In the genomic region with DNA sequence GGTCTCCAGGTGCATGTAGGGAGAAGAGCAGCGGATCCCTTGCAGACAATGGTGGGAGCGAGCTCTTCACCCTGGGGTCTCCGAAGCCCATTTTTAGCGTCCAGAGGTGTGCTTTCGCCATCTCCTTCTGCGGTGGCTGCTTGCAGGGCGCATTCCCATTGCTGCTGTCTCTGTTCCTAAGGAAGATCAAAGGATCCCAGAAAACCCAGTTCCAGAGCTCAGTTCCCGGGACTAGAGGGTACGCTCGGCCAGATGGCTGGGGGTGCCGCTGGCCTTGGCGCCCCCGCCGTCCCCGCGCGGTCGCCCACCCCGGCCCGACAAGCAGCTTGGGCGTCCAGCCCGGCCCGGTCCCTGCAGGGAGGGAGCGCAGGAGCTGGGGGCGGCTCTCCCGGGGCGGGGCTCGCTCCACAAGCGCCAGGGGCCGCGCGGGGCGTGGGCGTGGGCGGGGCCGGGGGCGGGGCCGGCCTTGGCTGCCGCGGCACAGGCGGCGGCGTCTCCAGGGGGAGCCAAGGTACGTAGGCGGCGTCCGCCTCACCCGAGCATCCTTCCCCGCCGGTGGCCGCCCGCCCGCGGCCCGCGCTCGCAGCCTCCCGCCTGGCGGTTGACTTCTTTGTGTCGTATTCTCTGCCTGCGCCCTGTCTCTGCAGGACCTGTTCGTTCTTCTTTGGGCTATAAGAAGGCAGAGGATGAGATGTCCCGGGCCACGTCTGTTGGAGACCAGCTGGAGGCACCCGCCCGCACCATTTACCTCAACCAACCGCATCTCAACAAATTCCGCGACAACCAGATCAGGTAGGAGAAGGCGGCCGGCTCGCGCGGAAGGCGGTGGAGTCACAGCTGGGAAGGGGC, we compare ENCODE assay signal across 9 cellular contexts.
DNase-seq lines count a peak whose midpoint lies in the region; ATAC-seq and TF ChIP-seq lines count a peak whose summit lies in the region.
"Had no signal": no experiment of that assay in that cellular context is flagged by ENCODE, and none has a peak within 500 bp of the region (broad histone marks: within the 10 kb centered on the region; RNA-seq: fewer than 3 reads in every experiment).

No MANE protein-coding gene starts in this region.

- no peak overlapping the region for H3K27ac Mint-ChIP-seq in type B pancreatic cell

- no peaks in the 10 kb centered on the region for H3K36me3 Mint-ChIP-seq in type B pancreatic cell

- H3K4me2 ChIP-seq in OCI-LY7 (ENCODE audit: low read length): no peak overlapping the region

- DNase-seq in right cardiac atrium: peak in 2 of 3 donors; percentile 15 to 50
- DNase-seq in left ventricle myocardium inferior: no peak
- peak; percentile 41 for DNase-seq in RWPE1 (ENCODE audit: low spot score)
- peak in 41 of 42 donors; percentile 16 to 78 (median 53) for DNase-seq in head of caudate nucleus
- DNase-seq in type B pancreatic cell (ENCODE audit: extremely low spot score, unreplicated experiment): peak; percentile 77
- DNase-seq in OCI-LY7 (ENCODE audit: low spot score): no peak
- DNase-seq in Kasumi-1 (lab: John Stamatoyannopoulos, UW): no peak

- H3K9me3 ChIP-seq in right cardiac atrium (ENCODE audit: control insufficient read depth, low read length): no peaks in the 10 kb centered on the region
- no peaks in the 10 kb centered on the region for H3K9me3 ChIP-seq in left ventricle myocardium inferior (replicated peaks)
- H3K9me3 ChIP-seq in OCI-LY7 (ENCODE audit: low read length): no peaks in the 10 kb centered on the region

- BruUV-seq in OCI-LY7 (replicated peaks; lab: Mats Ljungman, UMichigan): no TSS peak

- no peaks in the 10 kb centered on the region for H3K4me1 Mint-ChIP-seq in type B pancreatic cell (ENCODE audit: unreplicated experiment)

- no peaks in the 10 kb centered on the region for H3K9me2 ChIP-seq in OCI-LY7 (ENCODE audit: insufficient read depth, low read length)

- H3K4me1 ChIP-seq in right cardiac atrium (ENCODE audit: control insufficient read depth, insufficient read depth, low read length): no peaks in the 10 kb centered on the region
- no peaks in the 10 kb centered on the region for H3K4me1 ChIP-seq in left ventricle myocardium inferior
- no peaks in the 10 kb centered on the region for H3K4me1 ChIP-seq in OCI-LY7 (ENCODE audit: insufficient read depth, low read length, poor library complexity, severe bottlenecking)

- no peaks in the 10 kb centered on the region for H3K9me3 Mint-ChIP-seq in type B pancreatic cell

- no peak overlapping the region for H3K4me3 ChIP-seq in right cardiac atrium (ENCODE audit: low read length)
- H3K4me3 ChIP-seq in left ventricle myocardium inferior: no peak overlapping the region
- no peak overlapping the region for H3K4me3 ChIP-seq in OCI-LY7 (ENCODE audit: low read depth, low read length, poor library complexity, severe bottlenecking)

- H3K27ac ChIP-seq in right cardiac atrium (ENCODE audit: low read length) (no peak overlapping the region), left ventricle myocardium inferior (replicated peaks) (no peak overlapping the region), RWPE1 (no peak overlapping the region), OCI-LY7 (ENCODE audit: low read depth, low read length, poor library complexity, severe bottlenecking) (no peak overlapping the region)
- H3K27ac ChIP-seq: epithelial cell of prostate had no signal

- CTCF ChIA-PET in RWPE1 (lab: Yijun Ruan, JAX) (interaction anchor here (0.6 kb wide), 1 partner anchor 760 kb away, joined by 3 read pairs; no protein-coding TSS in a partner anchor), OCI-LY7 (lab: Charles Lee; ENCODE audit: unreplicated experiment) (no interaction called here)

- TF ChIP-seq CTCF in left ventricle myocardium inferior (IDR thresholded peaks at IDR 0.05; ENCODE audit: borderline replicate concordance): no peak
- no peak for TF ChIP-seq CTCF in RWPE1 (conservative IDR thresholded peaks at IDR 0.05; ENCODE audit: low read depth)
- TF ChIP-seq CTCF in type B pancreatic cell (conservative IDR thresholded peaks at IDR 0.05): peak; percentile 35
- no peak for TF ChIP-seq CTCF in OCI-LY7 (conservative IDR thresholded peaks at IDR 0.05; ENCODE audit: low read length)

- H3K27me3 Mint-ChIP-seq in type B pancreatic cell: peaks cover 51% of the 10 kb centered on the region

- 3% methylated on average over 75 of the region's 75 CpGs for WGBS in right cardiac atrium

- ATAC-seq in right cardiac atrium (peak in 1 of 2 donors; percentile 45), GM19351 (IDR thresholded peaks at IDR 0.05; ENCODE audit: unreplicated experiment) (no peak)

- peak overlapping the region; percentile 91 for H3K4me3 Mint-ChIP-seq in type B pancreatic cell

- H3K27me3 ChIP-seq in right cardiac atrium (ENCODE audit: control insufficient read depth, insufficient read depth): peaks cover 3% of the 10 kb centered on the region
- peaks cover 89% of the 10 kb centered on the region for H3K27me3 ChIP-seq in left ventricle myocardium inferior (ENCODE audit: low read depth)

- POLR2A ChIA-PET in RWPE1 (lab: Yijun Ruan, JAX; ENCODE audit: low non-redundant PET): no interaction called here
- POLR2A ChIA-PET in OCI-LY7 (lab: Charles Lee): interaction anchor here (0.6 kb wide), 1 partner anchor 18 kb away, joined by 3 read pairs; no protein-coding TSS in a partner anchor

- H4K20me1 ChIP-seq in OCI-LY7 (ENCODE audit: insufficient read depth, low read length): no peaks in the 10 kb centered on the region

- H3K36me3 ChIP-seq in left ventricle myocardium inferior (no peaks in the 10 kb centered on the region), OCI-LY7 (ENCODE audit: insufficient read depth, low read length) (no peaks in the 10 kb centered on the region)

- intact Hi-C loops in right cardiac atrium (cut with DNase I) (no loop called here), left ventricle myocardium inferior (cut with micrococcal nuclease) (no loop called here), head of caudate nucleus (cut with DNase I) (no loop called here), OCI-LY7 (cut with micrococcal nuclease; ENCODE audit: unreplicated experiment) (no loop called here)

- no peaks in the 10 kb centered on the region for H3K79me2 ChIP-seq in OCI-LY7 (ENCODE audit: insufficient read depth, low read depth, low read length)

- no peak overlapping the region for H2AFZ ChIP-seq in OCI-LY7 (ENCODE audit: low read length)

Comparison
In these comparisons a context has a peak if more than half of its experiments do, and no peak if none do; other contexts are left out.
1. DNase-seq: peak in right cardiac atrium (2 of 3), RWPE1 (single experiment), head of caudate nucleus (41 of 42) and type B pancreatic cell (single experiment); none in left ventricle myocardium inferior (single experiment), OCI-LY7 (single experiment) and Kasumi-1 (0 of 2).